In genomic region chr3:197555281-197556261, GRCh38 we compare ENCODE assay signal across 8 cellular contexts. TPM values are rescaled to one million over a fixed set of nuclear protein-coding genes. Genes with fewer than 3 reads are reported as not detected.
DNase-seq lines count a peak whose midpoint lies in the region; ATAC-seq and TF ChIP-seq lines count a peak whose summit lies in the region.

BDH1 (minus strand) TSS chr3:197555968; CDS start chr3:197546443, 9,525 bp downstream.

- TF ChIP-seq CTCF in HL-60 (IDR thresholded peaks at IDR 0.05; ENCODE audit: insufficient read depth, low read length) (no peak), glutamatergic neuron (IDR thresholded peaks at IDR 0.05; ENCODE audit: partially characterized antibody, unreplicated experiment) (no peak), upper lobe of left lung (IDR thresholded peaks at IDR 0.05) (no peak)

- H4K20me1 ChIP-seq in BLaER1: peaks cover 7% of the 10 kb centered on the region; the same call in 1 of the 2 replicates

- H3K4me3 ChIP-seq in BLaER1 (peak within 1 kb of the TSS; percentile 85), HL-60 (replicated peaks; ENCODE audit: insufficient read depth, low read length) (peak within 1 kb of the TSS; percentile 87), upper lobe of left lung (peak within 1 kb of the TSS; percentile 76 to 99 (median 88))

- H3K27me3 Mint-ChIP-seq in glutamatergic neuron (ENCODE audit: unreplicated experiment): peaks cover 2% of the 10 kb centered on the region

- H3K36me3 Mint-ChIP-seq in glutamatergic neuron (ENCODE audit: unreplicated experiment): no peaks in the 10 kb centered on the region

- 0 to 11% methylated on average over 5 to 57 of the region's 96 CpGs for WGBS in upper lobe of left lung, 2 donors

- peak within 1 kb of the TSS; percentile 95 for H3K4me2 ChIP-seq in BLaER1

- H3K4me1 Mint-ChIP-seq in glutamatergic neuron (ENCODE audit: low read depth, unreplicated experiment): peaks cover 10% of the 10 kb centered on the region

- peak; percentile 17 for ATAC-seq in GM19324 (IDR thresholded peaks at IDR 0.05; ENCODE audit: low FRiP score, unreplicated experiment)
- ATAC-seq in upper lobe of left lung (ENCODE audit: low FRiP score in 2 of 2): peak; percentile 27 to 39

- DNase-seq in HL-60 (ENCODE audit: low read depth in 1 of 2, low spot score in 1 of 2) (peak; percentile 51 to 68), RPMI7951 (ENCODE audit: low read depth) (peak; percentile 56), activated gamma-delta T cell (lab: John Stamatoyannopoulos, UW) (peak; percentile 55), glutamatergic neuron (peak; percentile 69), pons (ENCODE audit: low spot score) (peak; percentile 16), upper lobe of left lung (peak; percentile 49 to 92)

- H3K36me3 ChIP-seq in BLaER1 (peaks cover 18% of the 10 kb centered on the region), upper lobe of left lung (no peaks in the 10 kb centered on the region)

- TF ChIP-seq POLR2A in upper lobe of left lung (IDR thresholded peaks at IDR 0.05): peak in 1 of 4 donors; percentile 36

- peak within 1 kb of the TSS; percentile 84 for H3K4me3 Mint-ChIP-seq in glutamatergic neuron (ENCODE audit: unreplicated experiment)

- H3K9me3 ChIP-seq in BLaER1 (no peaks in the 10 kb centered on the region), upper lobe of left lung (no peaks in the 10 kb centered on the region)

- peak within 1 kb of the TSS; percentile 86 for H3K27ac Mint-ChIP-seq in glutamatergic neuron (ENCODE audit: unreplicated experiment)

- H3K9me3 Mint-ChIP-seq in glutamatergic neuron (ENCODE audit: unreplicated experiment): peaks cover 17% of the 10 kb centered on the region

- H3K27me3 ChIP-seq in BLaER1 (no peaks in the 10 kb centered on the region), HL-60 (ENCODE audit: insufficient read depth, poor library complexity, severe bottlenecking) (no peaks in the 10 kb centered on the region), upper lobe of left lung (no peaks in the 10 kb centered on the region)

- TF ChIP-seq EP300 in upper lobe of left lung (IDR thresholded peaks at IDR 0.05): no peak

- H3K4me1 ChIP-seq in BLaER1 (peaks cover 21% of the 10 kb centered on the region), upper lobe of left lung (peaks cover 9 to 23% (median 16%) of the 10 kb centered on the region in 4 donors)

- peak within 1 kb of the TSS; percentile 89 for H3K9ac ChIP-seq in BLaER1

- peak within 1 kb of the TSS; percentile 88 for H3K27ac ChIP-seq in BLaER1
- peak within 1 kb of the TSS; percentile 88 for H3K27ac ChIP-seq in HL-60 (replicated peaks)
- H3K27ac ChIP-seq in upper lobe of left lung: peak within 1 kb of the TSS; percentile 84 to 97 (median 84)

RNA-seq across cellular contexts. Expression of gene BDH1, which starts in this region (rescaled TPM):
- total RNA-seq in RPMI7951 (2014; rRNA removed; shearing (Covaris generic)): 13.1 and 14.5 TPM in 2 replicates
- 19.4 TPM for total RNA-seq in glutamatergic neuron (ENCODE audit: unreplicated experiment)
- 10 to 100 TPM; 13.5 to 30.4 (median 23.0) TPM for total RNA-seq in upper lobe of left lung

Comparison
In these comparisons a context has a peak if more than half of its experiments do, and no peak if none do; other contexts are left out.
1. Peak in every context shown above with its lines: DNase-seq, ATAC-seq, H3K4me3 ChIP-seq and H3K27ac ChIP-seq.
2. DNase-seq: peak in every context shown above with its lines; median percentile 70 in upper lobe of left lung; 69 in glutamatergic neuron; 60 in HL-60; 56 in RPMI7951; 55 in activated gamma-delta T cell; 16 in pons.